Comparison of ENCODE assay signal across 2 cellular contexts in genomic region chr22:35651085-35651484, GRCh38.
TF ChIP-seq lines count a peak whose summit lies in the region.

No MANE protein-coding gene starts in this region.

TF ChIP-seq in liver, 16 proteins besides CTCF, POLR2A, EP300 and RAD21:
- TF ChIP-seq NR2F2 (IDR thresholded peaks at IDR 0.05) (no peak), GABPA (IDR thresholded peaks at IDR 0.05 in 1 of 2, conservative IDR thresholded peaks at IDR 0.05 in 1 of 2) (no peak), HNF4A (conservative IDR thresholded peaks at IDR 0.05) (no peak), JUND (IDR thresholded peaks at IDR 0.05) (no peak), EGR1 (IDR thresholded peaks at IDR 0.05; ENCODE audit: low read depth in 2 of 2) (no peak), HNF4G (IDR thresholded peaks at IDR 0.05) (no peak), TAF1 (conservative IDR thresholded peaks at IDR 0.05) (no peak), ATF3 (IDR thresholded peaks at IDR 0.05) (no peak), REST (IDR thresholded peaks at IDR 0.05) (no peak), FOXA2 (IDR thresholded peaks at IDR 0.05) (no peak), SP1 (IDR thresholded peaks at IDR 0.05) (no peak), RXRA (IDR thresholded peaks at IDR 0.05) (no peak), MAX (IDR thresholded peaks at IDR 0.05) (no peak), FOXA1 (IDR thresholded peaks at IDR 0.05) (no peak), ZBTB33 (IDR thresholded peaks at IDR 0.05) (no peak), YY1 (IDR thresholded peaks at IDR 0.05) (no peak)

TF ChIP-seq in HepG2, 621 proteins besides CTCF, POLR2A, EP300 and RAD21:
- no peak for TF ChIP-seq CREB1 (IDR thresholded peaks at IDR 0.05)
- TF ChIP-seq CREB1 (CRISPR knock-in tag; IDR thresholded peaks at IDR 0.05), result no peak
- TF ChIP-seq GATA4 (IDR thresholded peaks at IDR 0.05; ENCODE audit: borderline replicate concordance, low read depth), result no peak
- TF ChIP-seq PAXIP1 (CRISPR knock-in tag; conservative IDR thresholded peaks at IDR 0.05), result no peak
- TF ChIP-seq RFXAP (CRISPR knock-in tag; IDR thresholded peaks at IDR 0.05; ENCODE audit: borderline replicate concordance), result no peak
- TF ChIP-seq SNAI1 (CRISPR knock-in tag; IDR thresholded peaks at IDR 0.05; ENCODE audit: borderline replicate concordance), result no peak
- no peak for TF ChIP-seq ZNF331 (CRISPR knock-in tag; IDR thresholded peaks at IDR 0.05)
- TF ChIP-seq ZBTB43 (CRISPR knock-in tag; conservative IDR thresholded peaks at IDR 0.05), result no peak
- TF ChIP-seq ATF5 (CRISPR knock-in tag; IDR thresholded peaks at IDR 0.05; ENCODE audit: low read depth), result no peak
- TF ChIP-seq MXD3 (CRISPR knock-in tag; IDR thresholded peaks at IDR 0.05), result no peak
- no peak for TF ChIP-seq IRF2 (CRISPR knock-in tag; IDR thresholded peaks at IDR 0.05)
